In genomic region chr7:23021581-23021980, GRCh38 we compare ENCODE assay signal across 13 cellular contexts. TPM values are rescaled to one million over a fixed set of nuclear protein-coding genes. Genes with fewer than 3 reads are reported as not detected.
DNase-seq lines count a peak whose midpoint lies in the region; ATAC-seq and TF ChIP-seq lines count a peak whose summit lies in the region.
"Had no signal": no experiment of that assay in that cellular context is flagged by ENCODE, and none has a peak within 500 bp of the region (broad histone marks: within the 10 kb centered on the region; RNA-seq: fewer than 3 reads in every experiment).

No MANE protein-coding gene starts in this region.

- peaks cover 2% of the 10 kb centered on the region for H3K27me3 Mint-ChIP-seq in activated naive CD8-positive, alpha-beta T cell

- H3K36me3 ChIP-seq in left ventricle myocardium inferior (no peaks in the 10 kb centered on the region), upper lobe of right lung (no peaks in the 10 kb centered on the region)
- H3K36me3 ChIP-seq: stomach had no signal

- H3K27ac ChIP-seq in left ventricle myocardium inferior (replicated peaks), result peak overlapping the region; percentile 57
- H3K27ac ChIP-seq in foreskin keratinocyte, result peak overlapping the region; percentile 97
- H3K27ac ChIP-seq in upper lobe of right lung, result peak overlapping the region; percentile 14

- ATAC-seq in foreskin keratinocyte (no peak), upper lobe of right lung (no peak), HG02884 (IDR thresholded peaks at IDR 0.05; ENCODE audit: unreplicated experiment) (no peak)

- H3K4me1 ChIP-seq in left ventricle myocardium inferior (peaks cover 25% of the 10 kb centered on the region), foreskin keratinocyte (peaks cover 40% of the 10 kb centered on the region), upper lobe of right lung (peaks cover 7% of the 10 kb centered on the region)

- no peaks in the 10 kb centered on the region for H3K36me3 Mint-ChIP-seq in activated naive CD8-positive, alpha-beta T cell

- peaks cover 30% of the 10 kb centered on the region for H3K4me1 Mint-ChIP-seq in activated naive CD8-positive, alpha-beta T cell (ENCODE audit: low read depth)

- intact Hi-C loops in left ventricle myocardium inferior (cut with micrococcal nuclease), result no loop called here
- intact Hi-C loops in cardiac septum (cut with DNase I), result no loop called here
- intact Hi-C loops in upper lobe of right lung (cut with DNase I), result no loop called here

- no peak overlapping the region for H3K4me3 ChIP-seq in left ventricle myocardium inferior
- H3K4me3 ChIP-seq in upper lobe of right lung, result no peak overlapping the region
- H3K4me3 ChIP-seq: stomach had no signal

- no peaks in the 10 kb centered on the region for H3K9me3 Mint-ChIP-seq in activated naive CD8-positive, alpha-beta T cell (ENCODE audit: low read depth)

- no peaks in the 10 kb centered on the region for H3K9me3 ChIP-seq in left ventricle myocardium inferior (replicated peaks)
- H3K9me3 ChIP-seq in upper lobe of right lung, result no peaks in the 10 kb centered on the region
- H3K9me3 ChIP-seq: stomach had no signal

- TF ChIP-seq CTCF in left ventricle myocardium inferior (IDR thresholded peaks at IDR 0.05; ENCODE audit: borderline replicate concordance) (no peak), foreskin keratinocyte (conservative IDR thresholded peaks at IDR 0.05) (no peak), upper lobe of right lung (IDR thresholded peaks at IDR 0.05) (no peak)

- H3K27ac Mint-ChIP-seq in activated naive CD8-positive, alpha-beta T cell, result peak overlapping the region; percentile 90

- DNase-seq in left ventricle myocardium inferior (no peak), cardiac septum (ENCODE audit: low spot score) (no peak), foreskin keratinocyte (peak in 1 of 2 donors; percentile 24), upper lobe of right lung (no peak), COLO668 (lab: John Stamatoyannopoulos, UW; ENCODE audit: unreplicated experiment) (no peak), NCI-H1694 (lab: John Stamatoyannopoulos, UW) (no peak)
- DNase-seq: NCI-H1930, NCI-H526, right cardiac atrium, stomach had no signal

- H3K4me3 Mint-ChIP-seq in activated naive CD8-positive, alpha-beta T cell, result peak overlapping the region; percentile 17
- H3K4me3 Mint-ChIP-seq: nephron had no signal

- H3K27me3 ChIP-seq in left ventricle myocardium inferior (ENCODE audit: low read depth) (no peaks in the 10 kb centered on the region), foreskin keratinocyte (no peaks in the 10 kb centered on the region), upper lobe of right lung (no peaks in the 10 kb centered on the region)
- H3K27me3 ChIP-seq: stomach had no signal

RNA-seq across cellular contexts. Expression of gene HYCC1, which starts 7.7 kb away (rescaled TPM):
- total RNA-seq in left ventricle myocardium inferior (34.8 TPM), cardiac septum (38.9 TPM), foreskin keratinocyte (53.0 and 54.6 TPM in 2 replicates), upper lobe of right lung (47.7 TPM)
- 9.7 and 12.9 TPM in 2 replicates for polyA plus RNA-seq in foreskin keratinocyte

Comparison
In these comparisons a context has a peak if more than half of its experiments do, and no peak if none do; other contexts are left out.
1. H3K27ac ChIP-seq: peak in every context shown above with its lines; median percentile 97 in foreskin keratinocyte; 57 in left ventricle myocardium inferior; 14 in upper lobe of right lung.